Comparison of ENCODE assay signal across 21 cellular contexts in the genomic region with DNA sequence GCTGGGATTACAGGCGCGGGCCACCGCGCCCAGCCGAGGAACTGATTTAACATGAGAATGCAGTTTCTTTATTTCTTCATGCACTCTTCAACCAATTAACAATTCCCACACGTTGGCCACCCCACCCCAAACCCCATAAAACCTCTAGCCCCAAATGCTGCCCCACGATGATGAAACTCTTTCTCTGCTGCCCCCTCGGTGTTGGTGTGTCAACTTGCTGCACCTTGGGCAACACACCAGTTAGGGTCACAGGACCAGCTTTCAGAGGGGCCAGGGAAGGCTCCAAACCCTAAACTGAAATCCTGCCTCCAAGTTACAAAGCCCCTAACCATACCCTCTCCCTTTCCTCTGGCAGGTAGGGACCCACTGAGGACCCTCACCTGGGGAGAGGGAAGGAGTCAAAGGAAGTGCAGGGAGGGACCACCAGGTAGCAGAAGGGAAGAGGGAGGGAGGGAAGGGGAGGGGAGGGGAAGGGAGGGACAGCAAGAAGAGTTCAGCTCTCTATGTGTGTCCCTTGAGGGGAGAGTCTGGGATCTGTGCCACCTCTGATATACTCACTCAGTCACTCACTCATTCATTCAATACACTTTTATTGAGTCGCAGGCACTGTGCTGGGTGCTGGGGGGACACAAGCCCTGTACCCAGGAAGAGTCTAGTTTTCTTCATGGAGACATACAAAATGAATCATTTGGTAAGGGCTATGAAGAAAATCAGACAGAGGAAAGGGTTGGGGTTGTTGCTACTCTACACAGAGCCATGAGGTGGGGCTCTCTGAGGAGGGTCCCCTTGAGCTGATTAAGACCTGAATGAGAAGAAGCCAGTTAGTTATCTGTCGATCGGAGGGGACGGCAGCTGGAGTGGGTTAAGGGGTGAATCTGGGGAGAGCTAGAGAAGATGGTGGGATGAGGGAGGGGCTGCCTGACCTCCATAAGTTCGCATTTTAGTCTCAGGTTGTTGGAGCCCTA. TPM values are rescaled to one million over a fixed set of nuclear protein-coding genes. Genes with fewer than 3 reads are reported as not detected.
"Had no signal": no experiment of that assay in that cellular context is flagged by ENCODE, and none has a peak within 500 bp of the region (broad histone marks: within the 10 kb centered on the region; RNA-seq: fewer than 3 reads in every experiment).

No MANE protein-coding gene starts in this region.

- H3K27ac ChIP-seq: ascending aorta, hepatocyte, prostate gland, right lobe of liver, spleen, upper lobe of right lung had no signal

- H3K36me3 ChIP-seq: ascending aorta, prostate gland, right lobe of liver, spleen, upper lobe of right lung had no signal

- H3K4me3 Mint-ChIP-seq: activated CD4-positive, alpha-beta memory T cell treated with anti-CD3 and anti-CD28 coated beads, Interleukin-2, amount 10 ng/mL, durations not matched to agents 7 days and 5 days; activated CD4-positive, alpha-beta T cell treated with anti-CD3 and anti-CD28 coated beads for 36 hours; activated naive CD4-positive, alpha-beta T cell treated with anti-CD3 and anti-CD28 coated beads, Interleukin-2, amount 10 ng/mL, durations not matched to agents 7 days and 5 days; activated T-cell treated with anti-CD3 and anti-CD28 coated beads, Interleukin-2, amount 50 U/mL, for 24 hours; endodermal cell; naive B cell; stimulated activated naive CD8-positive, alpha-beta T cell treated with anti-CD3 and anti-CD28 coated beads, Interleukin-15, Interleukin-2, amounts not matched to agents 100 ng/mL and 50 ng/mL, for 24 hours had no signal

- H2AFZ ChIP-seq: hepatocyte had no signal

- H3K27me3 Mint-ChIP-seq: activated CD4-positive, alpha-beta T cell treated with anti-CD3 and anti-CD28 coated beads for 36 hours; activated T-cell treated with anti-CD3 and anti-CD28 coated beads, Interleukin-2, amount 50 U/mL, for 24 hours had no signal

- H3K9me3 ChIP-seq: ascending aorta, prostate gland, right lobe of liver, spleen, upper lobe of right lung had no signal

- H3K36me3 Mint-ChIP-seq: activated naive CD4-positive, alpha-beta T cell treated with anti-CD3 and anti-CD28 coated beads, Interleukin-2, amount 10 ng/mL, durations not matched to agents 7 days and 5 days; naive B cell had no signal

- H3K4me2 ChIP-seq: hepatocyte had no signal

- H3K9me3 Mint-ChIP-seq: activated CD4-positive, alpha-beta memory T cell treated with anti-CD3 and anti-CD28 coated beads, Interleukin-2, amount 10 ng/mL, durations not matched to agents 7 days and 5 days; activated naive CD4-positive, alpha-beta T cell treated with anti-CD3 and anti-CD28 coated beads, Interleukin-2, amount 10 ng/mL, durations not matched to agents 7 days and 5 days; activated T-cell treated with anti-CD3 and anti-CD28 coated beads, Interleukin-2, amount 50 U/mL, for 24 hours; endodermal cell; naive B cell; stimulated activated naive CD8-positive, alpha-beta T cell treated with anti-CD3 and anti-CD28 coated beads, Interleukin-15, Interleukin-2, amounts not matched to agents 100 ng/mL and 50 ng/mL, for 24 hours had no signal

- H3K27me3 ChIP-seq: ascending aorta had no signal

- H3K27ac Mint-ChIP-seq: activated CD4-positive, alpha-beta memory T cell treated with anti-CD3 and anti-CD28 coated beads, Interleukin-2, amount 10 ng/mL, durations not matched to agents 7 days and 5 days; activated CD4-positive, alpha-beta T cell treated with anti-CD3 and anti-CD28 coated beads for 36 hours; activated naive CD4-positive, alpha-beta T cell treated with anti-CD3 and anti-CD28 coated beads, Interleukin-2, amount 10 ng/mL, durations not matched to agents 7 days and 5 days; activated T-cell treated with anti-CD3 and anti-CD28 coated beads, Interleukin-2, amount 50 U/mL, for 24 hours; endodermal cell; naive B cell; stimulated activated naive CD8-positive, alpha-beta T cell treated with anti-CD3 and anti-CD28 coated beads, Interleukin-15, Interleukin-2, amounts not matched to agents 100 ng/mL and 50 ng/mL, for 24 hours had no signal

- ATAC-seq: activated CD4-positive, alpha-beta T cell treated with anti-CD3 and anti-CD28 coated beads for 36 hours; left lobe of liver; right lobe of liver; upper lobe of right lung had no signal

- DNase-seq: activated CD4-positive, alpha-beta memory T cell treated with anti-CD3 and anti-CD28 coated beads, Interleukin-2, amount 10 ng/mL, durations not matched to agents 7 days and 5 days; activated CD4-positive, alpha-beta T cell treated with anti-CD3 and anti-CD28 coated beads for 36 hours; activated naive CD4-positive, alpha-beta T cell treated with anti-CD3 and anti-CD28 coated beads, Interleukin-2, amount 10 ng/mL, durations not matched to agents 7 days and 5 days; activated T-cell treated with anti-CD3 and anti-CD28 coated beads, Interleukin-2, amount 50 U/mL, for 24 hours; endodermal cell; erythroblast; islet precursor cell; naive B cell; right lobe of liver; spleen; T-helper 2 cell; upper lobe of right lung had no signal

- H3K4me1 ChIP-seq: prostate gland had no signal

- H3K4me3 ChIP-seq: ascending aorta, hepatocyte, prostate gland, right lobe of liver, spleen, upper lobe of right lung had no signal

RNA-seq across cellular contexts. Expression of gene PLXDC1, which starts 3.9 kb away (rescaled TPM):
- total RNA-seq: dermis microvascular lymphatic vessel endothelial cell had no signal

RNA-seq across cellular contexts. Expression of gene ARL5C, which starts 18.5 kb away (rescaled TPM):
- total RNA-seq: activated CD4-positive, alpha-beta T cell treated with anti-CD3 and anti-CD28 coated beads for 36 hours; ascending aorta; dermis microvascular lymphatic vessel endothelial cell; endodermal cell; hepatocyte; left lobe of liver; mononuclear cell; omental fat pad; prostate gland; right lobe of liver; spleen; temporal lobe; upper lobe of right lung had no signal
- polyA plus RNA-seq: hepatocyte, spleen had no signal
